21 cellular contexts compared by ENCODE assay signal in genomic region chr4:54495641-54496040, GRCh38.
A peak's percentile ranks its signal among the peaks of the same experiment; 100 is the strongest.
DNase-seq lines count a peak whose midpoint lies in the region; ATAC-seq, FAIRE-seq and TF ChIP-seq lines count a peak whose summit lies in the region.
"Had no signal": no experiment of that assay in that cellular context is flagged by ENCODE, and none has a peak within 500 bp of the region (broad histone marks: within the 10 kb centered on the region; RNA-seq: fewer than 3 reads in every experiment).

No MANE protein-coding gene starts in this region.

- no peaks in the 10 kb centered on the region for H3F3A ChIP-seq in smooth muscle cell (ENCODE audit: low read depth)

- FAIRE-seq in astrocyte (lab: Jason Lieb, UNC), result no peak
- FAIRE-seq: GM12891, H1 had no signal

- WGBS in smooth muscle cell (ENCODE audit: low lambda C conversion rate), result 87% methylated on average over 3 of the region's 3 CpGs

- H3K4me1 Mint-ChIP-seq in astrocyte (ENCODE audit: low read depth, unreplicated experiment) (peaks cover 42% of the 10 kb centered on the region), osteocyte (ENCODE audit: unreplicated experiment) (peaks cover 58% of the 10 kb centered on the region)
- H3K4me1 Mint-ChIP-seq: B cell; CD4-positive, CD25-positive, alpha-beta regulatory T cell had no signal

- no peak overlapping the region for H3K4me3 ChIP-seq in astrocyte (ENCODE audit: insufficient read depth, low read depth, low read length)
- no peak overlapping the region for H3K4me3 ChIP-seq in smooth muscle cell
- H3K4me3 ChIP-seq: BLaER1, GM23248 had no signal

- H3K27me3 ChIP-seq in astrocyte (ENCODE audit: insufficient read depth, low read length) (no peaks in the 10 kb centered on the region), smooth muscle cell (ENCODE audit: low read depth) (no peaks in the 10 kb centered on the region)
- H3K27me3 ChIP-seq: BLaER1 had no signal

- H3K27ac ChIP-seq in astrocyte (ENCODE audit: low read depth, low read length) (no peak overlapping the region), smooth muscle cell (ENCODE audit: low read depth) (peak overlapping the region; percentile 3)
- H3K27ac ChIP-seq: BLaER1, C4-2B, GM23248 had no signal

- no peaks in the 10 kb centered on the region for H3K36me3 Mint-ChIP-seq in astrocyte (ENCODE audit: low read depth, unreplicated experiment)
- H3K36me3 Mint-ChIP-seq in osteocyte (ENCODE audit: unreplicated experiment), result no peaks in the 10 kb centered on the region
- H3K36me3 Mint-ChIP-seq: CD4-positive, CD25-positive, alpha-beta regulatory T cell; CD8-positive, alpha-beta T cell had no signal

- no peaks in the 10 kb centered on the region for H3K27me3 Mint-ChIP-seq in astrocyte (ENCODE audit: low read depth, unreplicated experiment)
- H3K27me3 Mint-ChIP-seq in osteocyte (ENCODE audit: unreplicated experiment), result no peaks in the 10 kb centered on the region
- H3K27me3 Mint-ChIP-seq: CD4-positive, CD25-positive, alpha-beta regulatory T cell had no signal

- DNase-seq in EL (peak; percentile 51), astrocyte (ENCODE audit: low read depth) (no peak), osteocyte (ENCODE audit: extremely low spot score, unreplicated experiment) (no peak), smooth muscle cell (lab: John Stamatoyannopoulos, UW; ENCODE audit: unreplicated experiment) (no peak), left cardiac atrium (no peak)
- DNase-seq: Caco-2; CD4-positive, CD25-positive, alpha-beta regulatory T cell; CD8-positive, alpha-beta T cell; DMS153; GF-D8; H7; HCEC 1CT had no signal

- H3K9me3 ChIP-seq in astrocyte (ENCODE audit: insufficient read depth, low read depth, low read length), result no peaks in the 10 kb centered on the region
- H3K9me3 ChIP-seq in smooth muscle cell (replicated peaks; ENCODE audit: low read depth), result no peaks in the 10 kb centered on the region
- H3K9me3 ChIP-seq: BLaER1, Caco-2 had no signal

- ATAC-seq in HG02852 (IDR thresholded peaks at IDR 0.05; ENCODE audit: unreplicated experiment), result no peak
- no peak for ATAC-seq in left cardiac atrium
- ATAC-seq in HG02571 (IDR thresholded peaks at IDR 0.05; ENCODE audit: unreplicated experiment), result no peak
- no peak for ATAC-seq in HG02610 (IDR thresholded peaks at IDR 0.05; ENCODE audit: unreplicated experiment)
- ATAC-seq: CD8-positive, alpha-beta T cell had no signal

- H3K79me2 ChIP-seq in astrocyte (ENCODE audit: insufficient read depth, low read length) (no peaks in the 10 kb centered on the region), smooth muscle cell (ENCODE audit: low read depth) (no peaks in the 10 kb centered on the region)

- H3K4me2 ChIP-seq in astrocyte (ENCODE audit: low read length) (no peak overlapping the region), smooth muscle cell (no peak overlapping the region)

- no peaks in the 10 kb centered on the region for H3K9me3 Mint-ChIP-seq in astrocyte (ENCODE audit: unreplicated experiment)
- H3K9me3 Mint-ChIP-seq in osteocyte (ENCODE audit: unreplicated experiment), result no peaks in the 10 kb centered on the region
- H3K9me3 Mint-ChIP-seq: CD8-positive, alpha-beta T cell had no signal

- intact Hi-C loops in left cardiac atrium (cut with DNase I), result no loop called here

- H3K9ac ChIP-seq in astrocyte (ENCODE audit: low read length) (no peak overlapping the region), smooth muscle cell (ENCODE audit: low read depth) (no peak overlapping the region)
- H3K9ac ChIP-seq: BLaER1, GM23248 had no signal

- peaks cover 29% of the 10 kb centered on the region for H3K4me1 ChIP-seq in astrocyte (ENCODE audit: insufficient read depth, low read length)
- H3K4me1 ChIP-seq in smooth muscle cell (ENCODE audit: low read depth), result peaks cover 16% of the 10 kb centered on the region
- H3K4me1 ChIP-seq: Caco-2 had no signal

- H3K36me3 ChIP-seq in astrocyte (ENCODE audit: insufficient read depth, low read length), result no peaks in the 10 kb centered on the region
- no peaks in the 10 kb centered on the region for H3K36me3 ChIP-seq in smooth muscle cell (ENCODE audit: low read depth)
- H3K36me3 ChIP-seq: BLaER1 had no signal

- H2AFZ ChIP-seq in astrocyte (ENCODE audit: low read depth, low read length), result no peak overlapping the region
- H2AFZ ChIP-seq in smooth muscle cell (ENCODE audit: low read depth), result no peak overlapping the region
- H2AFZ ChIP-seq: GM23248 had no signal

- no peaks in the 10 kb centered on the region for H4K20me1 ChIP-seq in astrocyte (ENCODE audit: insufficient read depth, low read length)
- H4K20me1 ChIP-seq in smooth muscle cell (ENCODE audit: low read depth), result no peaks in the 10 kb centered on the region
- H4K20me1 ChIP-seq: BLaER1 had no signal

- H3K27ac Mint-ChIP-seq in astrocyte (ENCODE audit: unreplicated experiment) (peak overlapping the region; percentile 58), osteocyte (ENCODE audit: unreplicated experiment) (peak overlapping the region; percentile 89)
- H3K27ac Mint-ChIP-seq: B cell; CD4-positive, CD25-positive, alpha-beta regulatory T cell; CD8-positive, alpha-beta T cell had no signal

- H3K4me3 Mint-ChIP-seq in astrocyte (ENCODE audit: unreplicated experiment), result no peak overlapping the region
- no peak overlapping the region for H3K4me3 Mint-ChIP-seq in osteocyte (ENCODE audit: unreplicated experiment)
- H3K4me3 Mint-ChIP-seq: B cell; CD4-positive, CD25-positive, alpha-beta regulatory T cell; CD8-positive, alpha-beta T cell had no signal

- TF ChIP-seq CTCF in astrocyte (IDR thresholded peaks at IDR 0.05; ENCODE audit: insufficient read depth, low read depth, low read length) (no peak), osteocyte (IDR thresholded peaks at IDR 0.05) (no peak), smooth muscle cell (IDR thresholded peaks at IDR 0.05; ENCODE audit: borderline replicate concordance, insufficient read depth, poor library complexity, severe bottlenecking) (no peak)
